8 cellular contexts compared by ENCODE assay signal in genomic region chr5:50423400-50423799, GRCh38. TPM values are rescaled to one million over a fixed set of nuclear protein-coding genes. Genes with fewer than 3 reads are reported as not detected.
DNase-seq lines count a peak whose midpoint lies in the region; ATAC-seq, FAIRE-seq and TF ChIP-seq lines count a peak whose summit lies in the region.
"Not testable (repeated sequence)": the region's sequence is repeated elsewhere in the genome, so short reads cannot be mapped to it uniquely, and the experiment has no call there.

No MANE protein-coding gene starts in this region.

- not testable (repeated sequence) for TF ChIP-seq EP300 in SK-N-SH (IDR thresholded peaks at IDR 0.05; ENCODE audit: borderline replicate concordance in 1 of 2, low read depth in 1 of 2, low read length in 1 of 2); HepG2 (IDR thresholded peaks at IDR 0.05; ENCODE audit: low read depth in 2 of 2, low read length in 2 of 2); HepG2 (CRISPR knock-in tag; IDR thresholded peaks at IDR 0.05; ENCODE audit: borderline replicate concordance)

- peaks cover 46 to 84% (median 64%) of the 10 kb centered on the region in 4 donors for H3K4me1 Mint-ChIP-seq in CD4-positive, alpha-beta memory T cell
- not testable (repeated sequence) for H3K4me1 Mint-ChIP-seq in GM23338; endothelial cell (ENCODE audit: unreplicated experiment)
- H3K4me1 Mint-ChIP-seq in activated CD8-positive, alpha-beta T cell treated with anti-CD3 and anti-CD28 coated beads for 36 hours (ENCODE audit: low read depth): peaks cover 60% of the 10 kb centered on the region
- peaks cover 19% of the 10 kb centered on the region for H3K4me1 Mint-ChIP-seq in MCF 10A (ENCODE audit: insufficient read depth, unreplicated experiment)

- not testable (repeated sequence) for H4K20me1 ChIP-seq in GM23338 (replicated peaks; ENCODE audit: insufficient read depth); SK-N-SH (ENCODE audit: insufficient read depth); HepG2 (ENCODE audit: insufficient read depth, low read length)

- POLR2A ChIA-PET in CD4-positive, alpha-beta memory T cell (lab: Charles Lee; ENCODE audit: partially characterized antibody); SK-N-SH (lab: Yijun Ruan, JAX); HepG2 (lab: Yijun Ruan, JAX): not testable (repeated sequence)
- POLR2A ChIA-PET in activated CD8-positive, alpha-beta T cell treated with anti-CD3 and anti-CD28 coated beads for 36 hours (lab: Charles Lee): interaction anchor here (1.6 kb wide), 1 partner anchor 18 kb away, joined by 6 read pairs; the partner anchor contains the start of gene EMB
- POLR2A ChIA-PET in MCF 10A (lab: Yijun Ruan, JAX): interaction anchor here (0.7 to 1.6 kb wide), 3 partner anchors 13 to 87 kb away, joined by 3 to 12 read pairs (median 3); partner anchors contain the start of gene EMB

- intact Hi-C loops in CD4-positive, alpha-beta memory T cell (cut with micrococcal nuclease): loop anchor here (10.0 kb wide), 1 partner anchor 59 kb away; no protein-coding TSS in a partner anchor
- intact Hi-C loops in activated CD8-positive, alpha-beta T cell treated with anti-CD3 and anti-CD28 coated beads for 36 hours (cut with micrococcal nuclease); MCF 10A (cut with micrococcal nuclease); HepG2 (cut with micrococcal nuclease; ENCODE audit: unreplicated experiment): not testable (repeated sequence)

- 74% methylated on average over 2 of the region's 2 CpGs for WGBS in SK-N-SH (ENCODE audit: low lambda C conversion rate)
- WGBS in HepG2 (ENCODE audit: low lambda C conversion rate): 0% methylated on average over 2 of the region's 2 CpGs

- not testable (repeated sequence) for TF ChIP-seq POLR2A in HepG2 (IDR thresholded peaks at IDR 0.05; ENCODE audit: insufficient read depth in 1 of 2, low read depth in 2 of 2, low read length in 2 of 2)

- not testable (repeated sequence) for TF ChIP-seq CTCF in GM23338 (conservative IDR thresholded peaks at IDR 0.05; ENCODE audit: low read depth in 2 of 2); SK-N-SH (IDR thresholded peaks at IDR 0.05); activated CD8-positive, alpha-beta T cell treated with anti-CD3 and anti-CD28 coated beads for 36 hours (IDR thresholded peaks at IDR 0.05); MCF 10A (IDR thresholded peaks at IDR 0.05; ENCODE audit: unreplicated experiment); endothelial cell (IDR thresholded peaks at IDR 0.05; ENCODE audit: unreplicated experiment); HepG2 (CRISPR knock-in tag; IDR thresholded peaks at IDR 0.05); neutrophil (IDR thresholded peaks at IDR 0.05)

- H3K4me2 ChIP-seq in GM23338; SK-N-SH; HepG2 (ENCODE audit: low read depth, low read length): not testable (repeated sequence)

- not testable (repeated sequence) for H3K9me3 Mint-ChIP-seq in CD4-positive, alpha-beta memory T cell; GM23338; activated CD8-positive, alpha-beta T cell treated with anti-CD3 and anti-CD28 coated beads for 36 hours; MCF 10A (ENCODE audit: unreplicated experiment); endothelial cell (ENCODE audit: unreplicated experiment)

- not testable (repeated sequence) for H3K4me3 Mint-ChIP-seq in CD4-positive, alpha-beta memory T cell; GM23338; activated CD8-positive, alpha-beta T cell treated with anti-CD3 and anti-CD28 coated beads for 36 hours; MCF 10A (ENCODE audit: unreplicated experiment); endothelial cell (ENCODE audit: unreplicated experiment)

- H3F3A ChIP-seq in GM23338 (replicated peaks; ENCODE audit: low read depth); SK-N-SH (replicated peaks; ENCODE audit: insufficient read depth): not testable (repeated sequence)

- peaks cover 44% of the 10 kb centered on the region for H3K4me1 ChIP-seq in CD4-positive, alpha-beta memory T cell (ENCODE audit: insufficient read depth, low read length)
- not testable (repeated sequence) for H3K4me1 ChIP-seq in GM23338 (ENCODE audit: insufficient read depth); SK-N-SH (ENCODE audit: control insufficient read depth in 1 of 2, insufficient read depth in 2 of 2, low read depth in 1 of 2, low read length in 1 of 2); HepG2 (ENCODE audit: insufficient read depth, low read length)
- H3K4me1 ChIP-seq in neutrophil (ENCODE audit: control insufficient read depth in 1 of 2, insufficient read depth in 1 of 2, low read depth in 1 of 2, low read length in 1 of 2): peaks cover 6 to 22% of the 10 kb centered on the region in 2 experiments

- H3K4me3 ChIP-seq in CD4-positive, alpha-beta memory T cell (ENCODE audit: low read length in 2 of 2); GM23338; SK-N-SH (ENCODE audit: low read depth in 2 of 2, low read length in 1 of 2); HepG2 (replicated peaks in 1 of 3; ENCODE audit: insufficient read depth in 1 of 3, low read depth in 2 of 3, low read length in 3 of 3); neutrophil (ENCODE audit: low read depth in 1 of 2, low read length in 1 of 2): not testable (repeated sequence)

- peaks cover 11% of the 10 kb centered on the region; the same call in 1 of the 2 replicates for H3K79me2 ChIP-seq in GM23338 (replicated peaks; ENCODE audit: insufficient read depth)
- not testable (repeated sequence) for H3K79me2 ChIP-seq in SK-N-SH (ENCODE audit: insufficient read depth); HepG2 (ENCODE audit: insufficient read depth, low read length)

- not testable (repeated sequence) for H3K27me3 Mint-ChIP-seq in CD4-positive, alpha-beta memory T cell; GM23338 (ENCODE audit: insufficient read depth, low read depth, poor library complexity); activated CD8-positive, alpha-beta T cell treated with anti-CD3 and anti-CD28 coated beads for 36 hours; MCF 10A (ENCODE audit: insufficient read depth, unreplicated experiment); endothelial cell (ENCODE audit: unreplicated experiment)

- H3K36me3 ChIP-seq in CD4-positive, alpha-beta memory T cell (ENCODE audit: insufficient read depth, low read length); GM23338 (ENCODE audit: insufficient read depth); SK-N-SH (replicated peaks in 1 of 2; ENCODE audit: control insufficient read depth in 1 of 2, insufficient read depth in 2 of 2, low read length in 1 of 2); HepG2 (replicated peaks in 1 of 2; ENCODE audit: control insufficient read depth in 1 of 2, insufficient read depth in 2 of 2, low read length in 2 of 2): not testable (repeated sequence)
- H3K36me3 ChIP-seq in neutrophil: peaks cover 26% of the 10 kb centered on the region

- not testable (repeated sequence) for H3K27ac ChIP-seq in CD4-positive, alpha-beta memory T cell (ENCODE audit: low read depth, low read length); GM23338 (ENCODE audit: low read depth); HepG2 (ENCODE audit: extremely low read length, insufficient read depth, low read length)
- peak overlapping the region in 1 of 2 experiments; percentile 7; a peak in 1 of 4 replicates for H3K27ac ChIP-seq in SK-N-SH (ENCODE audit: low read depth in 2 of 2, low read length in 1 of 2)
- peak overlapping the region; percentile 48 for H3K27ac ChIP-seq in neutrophil

- peaks cover 61 to 64% of the 10 kb centered on the region in 2 donors for H3K36me3 Mint-ChIP-seq in CD4-positive, alpha-beta memory T cell
- peaks cover 22% of the 10 kb centered on the region; the same call in 2 of the 3 replicates for H3K36me3 Mint-ChIP-seq in GM23338 (ENCODE audit: low read depth)
- peaks cover 45% of the 10 kb centered on the region for H3K36me3 Mint-ChIP-seq in activated CD8-positive, alpha-beta T cell treated with anti-CD3 and anti-CD28 coated beads for 36 hours (ENCODE audit: low read depth)
- not testable (repeated sequence) for H3K36me3 Mint-ChIP-seq in MCF 10A (ENCODE audit: insufficient read depth, unreplicated experiment); endothelial cell (ENCODE audit: low read depth, unreplicated experiment)

- not testable (repeated sequence) for ATAC-seq in GM23338; activated CD8-positive, alpha-beta T cell treated with anti-CD3 and anti-CD28 coated beads for 36 hours; HepG2

- H3K9me2 ChIP-seq in GM23338 (ENCODE audit: insufficient read depth); SK-N-SH: not testable (repeated sequence)

- not testable (repeated sequence) for H2AFZ ChIP-seq in GM23338; HepG2 (ENCODE audit: low read length)
- H2AFZ ChIP-seq in SK-N-SH (ENCODE audit: low read depth): peak overlapping the region; percentile 69

- CTCF ChIA-PET in CD4-positive, alpha-beta memory T cell (lab: Charles Lee; ENCODE audit: partially characterized antibody); SK-N-SH (lab: Yijun Ruan, JAX); activated CD8-positive, alpha-beta T cell treated with anti-CD3 and anti-CD28 coated beads for 36 hours (lab: Charles Lee); MCF 10A (lab: Yijun Ruan, JAX); HepG2 (lab: Yijun Ruan, JAX; ENCODE audit: low intra/inter-chr PET ratio, low total read pairs): not testable (repeated sequence)

- in situ Hi-C loops in HepG2 (cut with HindIII; ENCODE audit: extremely low pct_ligation_motif_present, low pct_unique_long_range_greater_than_20kb): not testable (repeated sequence)

- H3K9ac ChIP-seq in SK-N-SH; HepG2 (ENCODE audit: insufficient read depth, low read depth, low read length): not testable (repeated sequence)

- TF ChIP-seq RAD21 in SK-N-SH (IDR thresholded peaks at IDR 0.05; ENCODE audit: low read length); HepG2 (CRISPR knock-in tag; IDR thresholded peaks at IDR 0.05): not testable (repeated sequence)

- H3K9me3 ChIP-seq in CD4-positive, alpha-beta memory T cell (ENCODE audit: control insufficient read depth in 1 of 2, low read length in 2 of 2); SK-N-SH; neutrophil: not testable (repeated sequence)
- H3K9me3 ChIP-seq in HepG2 (ENCODE audit: low read length): peaks cover 18% of the 10 kb centered on the region

- not testable (repeated sequence) for BruUV-seq in MCF 10A (replicated peaks; lab: Mats Ljungman, UMichigan); HepG2 (replicated peaks; lab: Mats Ljungman, UMichigan)

- not testable (repeated sequence) for DNase-seq in CD4-positive, alpha-beta memory T cell; GM23338 (ENCODE audit: low spot score); SK-N-SH; activated CD8-positive, alpha-beta T cell treated with anti-CD3 and anti-CD28 coated beads for 36 hours; endothelial cell (ENCODE audit: low spot score); HepG2 (ENCODE audit: low spot score)
- peak; percentile 8 for DNase-seq in MCF 10A (ENCODE audit: unreplicated experiment)

- H3K27me3 ChIP-seq in CD4-positive, alpha-beta memory T cell (ENCODE audit: insufficient read depth, low read length); GM23338 (ENCODE audit: insufficient read depth); SK-N-SH (ENCODE audit: insufficient read depth); HepG2 (ENCODE audit: control insufficient read depth in 1 of 2, insufficient read depth in 2 of 2, low read length in 2 of 2); neutrophil: not testable (repeated sequence)

- peak; percentile 46 for FAIRE-seq in HepG2 (lab: Jason Lieb, UNC)

- H3K27ac Mint-ChIP-seq in CD4-positive, alpha-beta memory T cell: peak overlapping the region in 4 of 7 donors; percentile 12 to 79 (median 68)
- H3K27ac Mint-ChIP-seq in GM23338 (peak overlapping the region; percentile 89), MCF 10A (ENCODE audit: low read depth, unreplicated experiment) (peak overlapping the region; percentile 87), endothelial cell (ENCODE audit: unreplicated experiment) (peak overlapping the region; percentile 82)
- H3K27ac Mint-ChIP-seq in activated CD8-positive, alpha-beta T cell treated with anti-CD3 and anti-CD28 coated beads for 36 hours: peak overlapping the region; percentile 61

RNA-seq across cellular contexts. Expression of gene EMB, which starts 17.7 kb away (rescaled TPM):
- 100 to 1,000 TPM; 264 to 277 TPM for total RNA-seq in CD4-positive, alpha-beta memory T cell
- polyA plus RNA-seq in CD4-positive, alpha-beta memory T cell: 100 to 1,000 TPM; 176 to 275 TPM
- 35.5 and 40.0 TPM in 2 replicates for total RNA-seq in GM23338 (2014; rRNA removed; shearing (Covaris generic))
- polyA plus RNA-seq in GM23338 (2016; fragmentation: Nextera tagmentation; extraction: Ambion mirVana) (24.6 and 27.5 TPM in 2 replicates), SK-N-SH (2012; rRNA removed) (15.5 and 22.6 TPM in 2 replicates), HepG2 (2011; rRNA removed) (0.01 TPM in 2 replicates)
- 26.8 and 32.7 TPM in 2 replicates for polyA plus RNA-seq in SK-N-SH (2012; cell fraction: cytosol; rRNA removed)
- polyA plus RNA-seq in SK-N-SH (2012; cell fraction: nucleus; rRNA removed): 5.1 and 17.8 TPM in 2 replicates
- 10 to 100 TPM; 55.7 to 67.1 TPM for total RNA-seq in activated CD8-positive, alpha-beta T cell treated with anti-CD3 and anti-CD28 coated beads for 36 hours
- total RNA-seq in MCF 10A (2022) (27.7 and 31.2 TPM in 2 replicates), endothelial cell (ENCODE audit: unreplicated experiment) (27.5 TPM), HepG2 (2016; rRNA removed; fragmentation: Illumina TruSeq; extraction: Trizol) (not detected in 2 replicates)
- not detected in 2 replicates for total RNA-seq in HepG2 (2016; cell fraction: cytosol; rRNA removed; fragmentation: Illumina TruSeq; extraction: Trizol; ENCODE audit: low read depth)
- not detected in 2 replicates for total RNA-seq in HepG2 (2016; cell fraction: insoluble cytoplasmic fraction; rRNA removed; fragmentation: Illumina TruSeq; extraction: Trizol)
- not detected in 2 replicates for total RNA-seq in HepG2 (2016; cell fraction: membrane; rRNA removed; fragmentation: Illumina TruSeq; extraction: Trizol)
- total RNA-seq in HepG2 (2016; cell fraction: nucleus; rRNA removed; fragmentation: Illumina TruSeq; extraction: Trizol): not detected in 2 replicates
- polyA plus RNA-seq in HepG2 (2011; cell fraction: cytosol; rRNA removed): 0.01 TPM in 1 of 2 replicates, not detected in the other
- not detected in 2 replicates for polyA plus RNA-seq in HepG2 (2011; cell fraction: nucleus; rRNA removed)
- polyA plus RNA-seq in HepG2 (2012): 0.04 TPM in 1 of 2 replicates, not detected in the other
- polyA plus RNA-seq in HepG2 (2016; cell fraction: cytosol; fragmentation: Illumina TruSeq; extraction: Trizol; ENCODE audit: low read depth): not detected in 2 replicates
- polyA plus RNA-seq in HepG2 (2016; cell fraction: insoluble cytoplasmic fraction; fragmentation: Illumina TruSeq; extraction: Trizol; ENCODE audit: low read depth): not detected in 2 replicates
- not detected in 2 replicates for polyA plus RNA-seq in HepG2 (2016; cell fraction: membrane; fragmentation: Illumina TruSeq; extraction: Trizol; ENCODE audit: low read depth)
- polyA plus RNA-seq in HepG2 (2016; cell fraction: nucleus; fragmentation: Illumina TruSeq; extraction: Trizol; ENCODE audit: insufficient read depth, low read depth): not detected in 2 replicates
- 0.05 TPM in 1 of 2 replicates, not detected in the other for polyA minus RNA-seq in HepG2 (2011; rRNA and poly(A)+ RNA removed; ENCODE audit: low replicate concordance)
- not detected in 2 replicates for polyA minus RNA-seq in HepG2 (2011; cell fraction: cytosol; rRNA and poly(A)+ RNA removed)
- 0.13 TPM in 1 of 2 replicates, not detected in the other for polyA minus RNA-seq in HepG2 (2011; cell fraction: nucleus; rRNA and poly(A)+ RNA removed)

Comparison
In these comparisons a context has a peak if more than half of its experiments do, and no peak if none do; other contexts are left out.
1. RNA of gene EMB, which starts 17.7 kb away (total RNA-seq): 264 to 277 TPM in CD4-positive, alpha-beta memory T cell, 55.7 to 67.1 TPM in activated CD8-positive, alpha-beta T cell treated with anti-CD3 and anti-CD28 coated beads for 36 hours, 35.5 to 40.0 TPM in GM23338, 27.7 to 31.2 TPM in MCF 10A and 27.5 TPM in endothelial cell (single experiment); not detected in HepG2; every median in the first group is over 10 times any median in the second.
2. Peak in every context shown above with its lines, with median percentiles within 50 percentile points of each other: H3K27ac Mint-ChIP-seq.